In the genomic region with DNA sequence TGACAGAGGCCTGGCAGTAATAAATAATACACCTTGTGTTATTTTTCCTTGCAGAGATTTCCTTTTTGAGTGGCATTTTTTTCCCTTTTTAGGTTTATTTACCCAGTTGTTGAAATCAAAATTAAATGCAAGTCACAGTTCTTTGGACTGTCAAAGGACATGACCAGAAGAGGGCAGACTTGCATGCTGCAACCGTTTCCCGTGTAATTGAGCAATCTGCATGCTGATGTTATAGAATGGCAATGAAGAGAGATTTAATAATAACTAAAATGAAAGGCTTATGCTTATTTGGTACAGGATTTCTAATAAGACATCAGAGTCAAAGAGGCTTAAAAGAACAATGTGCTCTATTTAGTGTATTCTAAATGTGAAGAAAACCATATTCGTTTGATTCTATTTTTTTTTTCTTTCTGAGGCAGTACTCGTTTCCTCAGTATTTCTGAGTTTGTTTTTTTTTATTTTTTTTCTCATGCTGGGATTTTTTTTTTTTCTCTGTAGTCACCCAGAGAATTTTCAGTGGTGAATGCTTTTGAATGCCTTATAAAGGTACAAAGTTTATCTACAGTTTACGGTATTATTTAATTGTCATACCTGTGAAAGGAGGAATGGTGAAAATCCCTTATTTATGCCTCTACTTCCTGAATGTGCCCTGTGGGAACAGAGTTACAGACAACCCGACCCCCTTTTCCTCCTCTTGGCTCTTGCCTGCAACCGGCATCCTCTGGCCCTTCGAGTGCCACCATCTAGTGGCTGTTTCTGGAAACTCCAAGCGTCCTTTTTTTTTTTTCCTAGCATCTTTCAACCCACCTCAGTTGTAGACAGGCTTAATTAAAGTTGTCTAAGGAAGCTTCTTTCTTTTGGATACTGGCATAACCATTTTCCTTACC, we compare ENCODE assay signal across 9 cellular contexts.
A peak's percentile ranks its signal among the peaks of the same experiment; 100 is the strongest.
DNase-seq lines count a peak whose midpoint lies in the region; ATAC-seq and TF ChIP-seq lines count a peak whose summit lies in the region.
"Had no signal": no experiment of that assay in that cellular context is flagged by ENCODE, and none has a peak within 500 bp of the region (broad histone marks: within the 10 kb centered on the region; RNA-seq: fewer than 3 reads in every experiment).

No MANE protein-coding gene starts in this region.

- no peak for TF ChIP-seq EP300 in gastroesophageal sphincter (IDR thresholded peaks at IDR 0.05)

- H3K4me3 Mint-ChIP-seq in progenitor cell of endocrine pancreas (ENCODE audit: low read depth), result peak overlapping the region; percentile 60

- ATAC-seq in HG02588 (IDR thresholded peaks at IDR 0.05; ENCODE audit: unreplicated experiment) (peak; percentile 54), gastroesophageal sphincter (no peak), HG03135 (IDR thresholded peaks at IDR 0.05; ENCODE audit: unreplicated experiment) (no peak)

- no peaks in the 10 kb centered on the region for H3K36me3 Mint-ChIP-seq in progenitor cell of endocrine pancreas (ENCODE audit: insufficient read depth)

- peak; percentile 64 for DNase-seq in A172 (ENCODE audit: low spot score)
- peak; percentile 20 for DNase-seq in GM04503 (ENCODE audit: low read depth)
- peak; percentile 3 for DNase-seq in NCI-H2029 (lab: John Stamatoyannopoulos, UW)
- peak; percentile 12 for DNase-seq in UCSD-AML1 (lab: John Stamatoyannopoulos, UW; ENCODE audit: unreplicated experiment)
- peak; percentile 16 for DNase-seq in progenitor cell of endocrine pancreas (ENCODE audit: low spot score, unreplicated experiment)

- no peak overlapping the region for H3K4me3 ChIP-seq in gastroesophageal sphincter
- H3K4me3 ChIP-seq: skin epidermis had no signal

- peaks cover 3% of the 10 kb centered on the region for H3K4me1 Mint-ChIP-seq in progenitor cell of endocrine pancreas (ENCODE audit: low read depth)

- TF ChIP-seq CTCF in gastroesophageal sphincter (IDR thresholded peaks at IDR 0.05), result peak in 3 of 4 experiments; percentile 30 to 53 (median 41)
- peak; percentile 77 for TF ChIP-seq CTCF in progenitor cell of endocrine pancreas (IDR thresholded peaks at IDR 0.05; ENCODE audit: unreplicated experiment)

- peaks cover 0 to 5% (median 0%) of the 10 kb centered on the region in 3 donors for H3K4me1 ChIP-seq in gastroesophageal sphincter

- TF ChIP-seq POLR2A in gastroesophageal sphincter (IDR thresholded peaks at IDR 0.05), result no peak

- peaks cover 11% of the 10 kb centered on the region for H3K27me3 ChIP-seq in gastroesophageal sphincter

- 5 to 7% methylated on average over 9 of the region's 9 CpGs for WGBS in gastroesophageal sphincter (ENCODE audit: low coverage in 1 of 2), 2 donors

- no peaks in the 10 kb centered on the region for H3K9me3 ChIP-seq in gastroesophageal sphincter

- no peaks in the 10 kb centered on the region for H3K36me3 ChIP-seq in gastroesophageal sphincter

- H3K27ac Mint-ChIP-seq in progenitor cell of endocrine pancreas, result peak overlapping the region; percentile 72

- H3K27me3 Mint-ChIP-seq in progenitor cell of endocrine pancreas, result no peaks in the 10 kb centered on the region

- no peaks in the 10 kb centered on the region for H3K9me3 Mint-ChIP-seq in progenitor cell of endocrine pancreas (ENCODE audit: low read depth)

- no peak overlapping the region for H3K27ac ChIP-seq in gastroesophageal sphincter
- H3K27ac ChIP-seq: skin epidermis had no signal

Comparison
In these comparisons a context has a peak if more than half of its experiments do, and no peak if none do; other contexts are left out.
1. DNase-seq: peak in every context shown above with its lines; median percentile 64 in A172; 20 in GM04503; 16 in progenitor cell of endocrine pancreas; 12 in UCSD-AML1; 3 in NCI-H2029.